Comparison of ENCODE assay signal across 19 cellular contexts in genomic region chr1:96059736-96060135, GRCh38.
"Had no signal": no experiment of that assay in that cellular context is flagged by ENCODE, and none has a peak within 500 bp of the region (broad histone marks: within the 10 kb centered on the region; RNA-seq: fewer than 3 reads in every experiment).

No MANE protein-coding gene starts in this region.

- H3K36me3 ChIP-seq: heart left ventricle, right lobe of liver, suprapubic skin, tibial artery, upper lobe of left lung, uterus had no signal

- DNase-seq: effector memory CD4-positive, alpha-beta T cell; heart left ventricle; hippocampal formation; mammary epithelial cell; naive thymus-derived CD4-positive, alpha-beta T cell; nephron progenitor cell; psoas muscle; retina; right lobe of liver; stimulated activated CD4-positive, alpha-beta T cell treated with anti-CD3 and anti-CD28 coated beads, Interleukin-4, amount 100 ng/mL, for 1 hour; stimulated activated CD8-positive, alpha-beta memory T cell treated with anti-CD3 and anti-CD28 coated beads, Interleukin-4, amount 100 ng/mL, for 48 hours; stimulated activated naive CD8-positive, alpha-beta T cell treated with anti-CD3 and anti-CD28 coated beads, Interleukin-15, Interleukin-2, amounts not matched to agents 100 U/mL and 50 U/mL, for 24 hours; tibial artery; upper lobe of left lung; uterus had no signal

- H3K4me1 ChIP-seq: heart left ventricle, psoas muscle, right lobe of liver, suprapubic skin, tibial artery, upper lobe of left lung, uterus had no signal

- H3K9me3 ChIP-seq: psoas muscle, right lobe of liver, suprapubic skin, tibial artery, upper lobe of left lung, uterus had no signal

- H3K4me3 ChIP-seq: heart left ventricle, psoas muscle, right lobe of liver, suprapubic skin, tibial artery, upper lobe of left lung, uterus had no signal

- ATAC-seq: esophagus mucosa; heart left ventricle; left lobe of liver; naive thymus-derived CD4-positive, alpha-beta T cell; psoas muscle; right lobe of liver; stimulated activated effector memory CD8-positive, alpha-beta T cell treated with anti-CD3 and anti-CD28 coated beads, Interleukin-12 subunit alpha, Interleukin-12 subunit beta, amount 100 ng/mL, for 72 hours; stimulated activated naive CD8-positive, alpha-beta T cell treated with anti-CD3 and anti-CD28 coated beads, Interleukin-15, Interleukin-2, amounts not matched to agents 100 U/mL and 50 U/mL, for 24 hours had no signal

- H3K27me3 ChIP-seq: heart left ventricle, right lobe of liver, suprapubic skin, tibial artery, upper lobe of left lung, uterus had no signal

- H3K27ac ChIP-seq: heart left ventricle, psoas muscle, right lobe of liver, suprapubic skin, tibial artery, upper lobe of left lung, uterus had no signal
